Comparison of ENCODE assay signal across 19 cellular contexts in genomic region chr2:215417400-215417951, GRCh38. TPM values are rescaled to one million over a fixed set of nuclear protein-coding genes. Genes with fewer than 3 reads are reported as not detected.
DNase-seq lines count a peak whose midpoint lies in the region; ATAC-seq and TF ChIP-seq lines count a peak whose summit lies in the region.
"Had no signal": no experiment of that assay in that cellular context is flagged by ENCODE, and none has a peak within 500 bp of the region (broad histone marks: within the 10 kb centered on the region; RNA-seq: fewer than 3 reads in every experiment).

No MANE protein-coding gene starts in this region.

- no peak overlapping the region for H3K4me3 Mint-ChIP-seq in type B pancreatic cell
- H3K4me3 Mint-ChIP-seq in activated CD4-positive, alpha-beta T cell treated with anti-CD3 and anti-CD28 coated beads, Interleukin-2, amount 10 ng/mL, durations not matched to agents 24 days and 14 days, result no peak overlapping the region
- H3K4me3 Mint-ChIP-seq: activated naive CD8-positive, alpha-beta T cell treated with anti-CD3 and anti-CD28 coated beads for 36 hours; activated T-helper 1 cell treated with anti-CD3 and anti-CD28 coated beads, Interleukin-12 subunit alpha, Interleukin-12 subunit beta, Interleukin-2, Interleukin-4 antibody, amounts not matched to agents 30 ng/mL and 10 ng/mL and 1 ng/mL, durations not matched to agents 14 hours and 24 hours and 36 hours had no signal

- H3K9ac ChIP-seq in mesenchymal stem cell (ENCODE audit: low read length), result peak overlapping the region; percentile 83

- no peak overlapping the region for H3K4ac ChIP-seq in mesenchymal stem cell (ENCODE audit: low read depth in 1 of 2, low read length in 2 of 2)

- H3K4me1 ChIP-seq in RWPE2 (ENCODE audit: insufficient read depth, poor library complexity, severe bottlenecking) (peaks cover 5% of the 10 kb centered on the region), esophagus muscularis mucosa (peaks cover 0 to 91% (median 71%) of the 10 kb centered on the region in 4 donors), mesenchymal stem cell (ENCODE audit: control insufficient read depth, insufficient read depth, low read depth, low read length) (peaks cover 8% of the 10 kb centered on the region)

- intact Hi-C loops in esophagus muscularis mucosa (cut with DNase I), result no loop called here
- intact Hi-C loops in activated CD4-positive, alpha-beta T cell treated with anti-CD3 and anti-CD28 coated beads, Interleukin-2, amount 10 ng/mL, durations not matched to agents 24 days and 14 days (cut with micrococcal nuclease), result no loop called here

- H3K79me1 ChIP-seq in mesenchymal stem cell (replicated peaks; ENCODE audit: low read length, poor library complexity, severe bottlenecking), result no peaks in the 10 kb centered on the region

- H2BK12ac ChIP-seq in mesenchymal stem cell (ENCODE audit: low read length in 2 of 2), result no peak overlapping the region

- H2AFZ ChIP-seq in mesenchymal stem cell (ENCODE audit: low read depth, low read length), result no peak overlapping the region

- peak overlapping the region; percentile 81 for H3K27ac ChIP-seq in RWPE2 (ENCODE audit: poor library complexity, severe bottlenecking)
- H3K27ac ChIP-seq in esophagus muscularis mucosa (replicated peaks in 1 of 4), result peak overlapping the region; percentile 66 to 77 (median 72)
- H3K27ac ChIP-seq in mesenchymal stem cell (ENCODE audit: low read length, poor library complexity, severe bottlenecking), result peak overlapping the region; percentile 61

- peak overlapping the region; percentile 35 for H3K4me2 ChIP-seq in mesenchymal stem cell (ENCODE audit: low read length, poor library complexity, severe bottlenecking)

- no peaks in the 10 kb centered on the region for H3K27me3 Mint-ChIP-seq in type B pancreatic cell
- peaks cover 37% of the 10 kb centered on the region for H3K27me3 Mint-ChIP-seq in activated CD4-positive, alpha-beta T cell treated with anti-CD3 and anti-CD28 coated beads, Interleukin-2, amount 10 ng/mL, durations not matched to agents 24 days and 14 days

- H3K27me3 ChIP-seq in RWPE2 (ENCODE audit: insufficient read depth, poor library complexity, severe bottlenecking), result no peaks in the 10 kb centered on the region
- H3K27me3 ChIP-seq in esophagus muscularis mucosa, result no peaks in the 10 kb centered on the region
- no peaks in the 10 kb centered on the region for H3K27me3 ChIP-seq in mesenchymal stem cell (ENCODE audit: control insufficient read depth in 1 of 2, insufficient read depth in 1 of 2, low read length in 2 of 2)

- no peak for TF ChIP-seq EP300 in esophagus muscularis mucosa (IDR thresholded peaks at IDR 0.05)

- no peak overlapping the region for H3K18ac ChIP-seq in mesenchymal stem cell (ENCODE audit: low read depth in 1 of 2, low read length in 2 of 2)

- peaks cover 99% of the 10 kb centered on the region for H3K36me3 ChIP-seq in RWPE2 (ENCODE audit: low read depth)
- H3K36me3 ChIP-seq in esophagus muscularis mucosa, result peaks cover 25 to 92% (median 46%) of the 10 kb centered on the region in 4 donors
- H3K36me3 ChIP-seq in mesenchymal stem cell (ENCODE audit: control insufficient read depth in 1 of 2, insufficient read depth in 2 of 2, low read depth in 1 of 2, low read length in 2 of 2), result peaks cover 19 to 100% of the 10 kb centered on the region in 2 experiments

- H3K9me3 ChIP-seq in RWPE2 (ENCODE audit: severe bottlenecking), result no peaks in the 10 kb centered on the region
- H3K9me3 ChIP-seq in esophagus muscularis mucosa, result no peaks in the 10 kb centered on the region
- H3K9me3 ChIP-seq in mesenchymal stem cell (ENCODE audit: control insufficient read depth, low read length), result no peaks in the 10 kb centered on the region

- H4K91ac ChIP-seq in mesenchymal stem cell (ENCODE audit: low read length), result no peak overlapping the region

- no peak overlapping the region for H3K23ac ChIP-seq in mesenchymal stem cell (ENCODE audit: low read length in 2 of 2)

- no peak overlapping the region for H4K8ac ChIP-seq in mesenchymal stem cell (ENCODE audit: low read length)

- H2BK120ac ChIP-seq in mesenchymal stem cell (ENCODE audit: low read depth, low read length), result no peak overlapping the region

- DNase-seq in RWPE2 (ENCODE audit: low spot score) (no peak), esophagus muscularis mucosa (ENCODE audit: extremely low spot score) (no peak), mesenchymal stem cell (no peak), type B pancreatic cell (ENCODE audit: extremely low spot score, unreplicated experiment) (no peak), HCEC 1CT (no peak)
- no peak for DNase-seq in activated CD4-positive, alpha-beta T cell treated with anti-CD3 and anti-CD28 coated beads, Interleukin-2, amount 10 ng/mL, durations not matched to agents 24 days and 14 days
- DNase-seq: activated CD4-positive, CD25-positive, alpha-beta regulatory T cell; activated naive CD8-positive, alpha-beta T cell treated with anti-CD3 and anti-CD28 coated beads for 36 hours; caudate nucleus; effector CD8-positive, alpha-beta T cell; Kasumi-1; NCI-H1105; NCI-H748 treated with DMSO at 0.1 percent for 48 hours; nucleus accumbens; stimulated activated CD4-positive, alpha-beta T cell treated with anti-CD3 and anti-CD28 coated beads, Interleukin-2, amount 100 ng/mL, for 48 hours; substantia nigra had no signal

- peaks cover 8% of the 10 kb centered on the region for H3K4me1 Mint-ChIP-seq in type B pancreatic cell (ENCODE audit: unreplicated experiment)
- no peaks in the 10 kb centered on the region for H3K4me1 Mint-ChIP-seq in activated CD4-positive, alpha-beta T cell treated with anti-CD3 and anti-CD28 coated beads, Interleukin-2, amount 10 ng/mL, durations not matched to agents 24 days and 14 days
- H3K4me1 Mint-ChIP-seq: activated naive CD8-positive, alpha-beta T cell treated with anti-CD3 and anti-CD28 coated beads for 36 hours had no signal

- peak overlapping the region; percentile 1 for H3K27ac Mint-ChIP-seq in type B pancreatic cell
- no peak overlapping the region for H3K27ac Mint-ChIP-seq in activated CD4-positive, alpha-beta T cell treated with anti-CD3 and anti-CD28 coated beads, Interleukin-2, amount 10 ng/mL, durations not matched to agents 24 days and 14 days
- H3K27ac Mint-ChIP-seq: activated naive CD8-positive, alpha-beta T cell treated with anti-CD3 and anti-CD28 coated beads for 36 hours; activated T-helper 1 cell treated with anti-CD3 and anti-CD28 coated beads, Interleukin-12 subunit alpha, Interleukin-12 subunit beta, Interleukin-2, Interleukin-4 antibody, amounts not matched to agents 30 ng/mL and 10 ng/mL and 1 ng/mL, durations not matched to agents 14 hours and 24 hours and 36 hours had no signal

- H3K14ac ChIP-seq in mesenchymal stem cell (ENCODE audit: low read length in 2 of 2), result no peak overlapping the region

- TF ChIP-seq CTCF in RWPE2 (IDR thresholded peaks at IDR 0.05; ENCODE audit: poor library complexity, severe bottlenecking) (no peak), esophagus muscularis mucosa (IDR thresholded peaks at IDR 0.05) (no peak), type B pancreatic cell (conservative IDR thresholded peaks at IDR 0.05) (no peak)

- peaks cover 25% of the 10 kb centered on the region for H3K36me3 Mint-ChIP-seq in type B pancreatic cell
- H3K36me3 Mint-ChIP-seq in activated CD4-positive, alpha-beta T cell treated with anti-CD3 and anti-CD28 coated beads, Interleukin-2, amount 10 ng/mL, durations not matched to agents 24 days and 14 days (ENCODE audit: low read depth), result no peaks in the 10 kb centered on the region
- H3K36me3 Mint-ChIP-seq: activated naive CD8-positive, alpha-beta T cell treated with anti-CD3 and anti-CD28 coated beads for 36 hours had no signal

- no peaks in the 10 kb centered on the region for H3K9me3 Mint-ChIP-seq in type B pancreatic cell
- no peaks in the 10 kb centered on the region for H3K9me3 Mint-ChIP-seq in activated CD4-positive, alpha-beta T cell treated with anti-CD3 and anti-CD28 coated beads, Interleukin-2, amount 10 ng/mL, durations not matched to agents 24 days and 14 days
- H3K9me3 Mint-ChIP-seq: activated naive CD8-positive, alpha-beta T cell treated with anti-CD3 and anti-CD28 coated beads for 36 hours; activated T-helper 1 cell treated with anti-CD3 and anti-CD28 coated beads, Interleukin-12 subunit alpha, Interleukin-12 subunit beta, Interleukin-2, Interleukin-4 antibody, amounts not matched to agents 30 ng/mL and 10 ng/mL and 1 ng/mL, durations not matched to agents 14 hours and 24 hours and 36 hours had no signal

- ATAC-seq in RWPE2 (ENCODE audit: low read depth), result no peak
- no peak for ATAC-seq in HG03469 (IDR thresholded peaks at IDR 0.05; ENCODE audit: unreplicated experiment)
- ATAC-seq: HCT116 had no signal

- no peak overlapping the region for H2AK5ac ChIP-seq in mesenchymal stem cell (ENCODE audit: low read length, severe bottlenecking)

- no peak overlapping the region for H2BK15ac ChIP-seq in mesenchymal stem cell (ENCODE audit: low read depth, poor library complexity, severe bottlenecking)

- H3K4me3 ChIP-seq in RWPE2 (ENCODE audit: severe bottlenecking), result no peak overlapping the region
- H3K4me3 ChIP-seq in esophagus muscularis mucosa, result no peak overlapping the region
- H3K4me3 ChIP-seq in mesenchymal stem cell (ENCODE audit: insufficient read depth in 1 of 2, low read depth in 1 of 2, low read length in 2 of 2), result peak overlapping the region in 1 of 2 experiments; percentile 42

- TF ChIP-seq POLR2A in esophagus muscularis mucosa (IDR thresholded peaks at IDR 0.05; ENCODE audit: low read depth), result no peak

- 38% methylated on average over 4 of the region's 4 CpGs for WGBS in esophagus muscularis mucosa
- 36% methylated on average over 4 of the region's 4 CpGs for WGBS in mesenchymal stem cell

- no peak overlapping the region for H2BK5ac ChIP-seq in mesenchymal stem cell (ENCODE audit: low read depth, low read length, poor library complexity, severe bottlenecking)

RNA-seq across cellular contexts. Expression of gene FN1, which starts 18.4 kb away (rescaled TPM):
- total RNA-seq in esophagus muscularis mucosa, result 1,000 to 10,000 TPM; 2,256 to 4,873 (median 2,950) TPM
- 1,493 TPM for polyA plus RNA-seq in mesenchymal stem cell (2013, experiment 1 of 2)
- 1,327 TPM for polyA plus RNA-seq in mesenchymal stem cell (2013, experiment 2 of 2)
- total RNA-seq in type B pancreatic cell (ENCODE audit: low replicate concordance), result 499 and 902 TPM in 2 replicates
- total RNA-seq in activated CD4-positive, alpha-beta T cell treated with anti-CD3 and anti-CD28 coated beads, Interleukin-2, amount 10 ng/mL, durations not matched to agents 24 days and 14 days, result 1.0 and 1.6 TPM in 2 replicates

Comparison
In these comparisons a context has a peak if more than half of its experiments do, and no peak if none do; other contexts are left out.
1. RNA of gene FN1, which starts 18.4 kb away (total RNA-seq): 2,256 to 4,873 TPM in esophagus muscularis mucosa and 499 to 902 TPM in type B pancreatic cell; 1.0 to 1.6 TPM in activated CD4-positive, alpha-beta T cell treated with anti-CD3 and anti-CD28 coated beads, Interleukin-2, amount 10 ng/mL, durations not matched to agents 24 days and 14 days; every median in the first group is over 100 times any median in the second.
2. Peak in every context shown above with its lines, with median percentiles within 50 percentile points of each other: H3K27ac ChIP-seq.